Comparison of ENCODE assay signal across 8 cellular contexts in the genomic region with DNA sequence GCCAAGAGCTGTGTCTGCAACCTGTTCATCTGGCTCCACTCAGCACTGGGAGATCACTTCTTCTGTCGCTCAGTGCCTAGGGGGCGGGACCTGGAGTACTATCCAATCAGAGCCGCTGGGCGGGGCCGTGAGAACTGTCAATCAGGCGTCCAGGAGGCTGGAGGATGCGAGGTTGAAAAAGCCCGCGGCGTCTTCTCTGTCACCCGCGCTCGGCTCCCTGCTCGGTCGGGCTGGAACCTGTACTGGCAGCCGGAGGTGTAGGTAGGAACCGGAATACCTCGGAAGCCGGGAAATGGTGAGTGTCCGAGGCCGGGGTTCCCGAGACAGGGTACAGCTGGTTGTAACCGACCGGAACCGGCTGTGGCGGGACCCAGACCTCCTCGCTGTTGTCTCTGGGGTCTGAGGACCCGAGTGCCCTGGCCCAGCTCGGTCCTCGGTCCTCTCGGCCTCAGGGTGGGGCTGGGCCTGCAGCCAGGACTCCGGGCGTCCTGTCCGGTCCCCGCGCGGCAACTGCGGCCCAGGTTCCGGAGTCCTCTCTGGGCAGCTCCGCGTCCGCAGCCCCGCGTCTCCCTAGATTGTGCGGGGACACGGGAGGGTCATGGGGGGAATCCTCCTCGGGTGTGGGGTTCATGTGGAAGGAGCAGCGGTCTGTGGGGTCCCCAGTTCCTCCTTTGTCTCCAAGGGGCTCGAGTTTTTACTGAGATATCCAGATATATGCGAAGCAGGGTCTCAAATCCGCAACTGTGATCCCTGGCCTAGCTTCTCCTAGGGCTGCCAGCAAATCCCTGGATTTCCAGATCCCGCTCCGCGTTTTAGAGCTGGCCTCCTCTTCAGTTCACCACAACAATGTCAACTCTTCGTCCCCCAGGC. TPM values are rescaled to one million over a fixed set of nuclear protein-coding genes. Genes with fewer than 3 reads are reported as not detected.
DNase-seq lines count a peak whose midpoint lies in the region; ATAC-seq, FAIRE-seq and TF ChIP-seq lines count a peak whose summit lies in the region.

No MANE protein-coding gene starts in this region.

- peaks cover 0 to 5% of the 10 kb centered on the region in 2 donors for H3K4me1 ChIP-seq in kidney (ENCODE audit: control insufficient read depth in 1 of 2, insufficient read depth in 1 of 2, low read depth in 1 of 2, low read length in 2 of 2)

- H3K36me3 ChIP-seq in kidney (ENCODE audit: control insufficient read depth in 1 of 2, insufficient read depth in 2 of 2, low read length in 2 of 2) = no peaks in the 10 kb centered on the region

- peak; percentile 98 for ATAC-seq in GM18868 (IDR thresholded peaks at IDR 0.05; ENCODE audit: unreplicated experiment)
- ATAC-seq in HG03139 (IDR thresholded peaks at IDR 0.05; ENCODE audit: unreplicated experiment) = peak; percentile 94
- ATAC-seq in activated CD4-positive, CD25-positive, alpha-beta regulatory T cell treated with anti-CD3 and anti-CD28 coated beads, Interleukin-2, amount 50 U/mL, for 24 hours = peak; percentile 99 to 100

- peak overlapping the region; percentile 72 to 73 for H3K4me3 ChIP-seq in kidney (ENCODE audit: low read length in 2 of 2)

- DNase-seq in NCI-H2196 treated with DMSO at 0.1 percent for 48 hours (lab: John Stamatoyannopoulos, UW; ENCODE audit: unreplicated experiment) = peak; percentile 96
- DNase-seq in cerebellar nuclear complex (lab: John Stamatoyannopoulos, UW) = peak; percentile 74 to 96
- peak; percentile 98 for DNase-seq in kidney
- peak; percentile 58 to 80 for DNase-seq in stimulated activated CD4-positive, alpha-beta T cell treated with anti-CD3 and anti-CD28 coated beads, Interleukin-15, amount 100 ng/mL, for 1 hour (ENCODE audit: low read depth in 1 of 2, low spot score in 1 of 2)

- no peaks in the 10 kb centered on the region for H3K9me3 ChIP-seq in kidney (ENCODE audit: control insufficient read depth in 1 of 2, low read length in 2 of 2)

- intact Hi-C loops in kidney (cut with DNase I) = no loop called here

- H3K9ac ChIP-seq in kidney (ENCODE audit: low read length in 2 of 2) = peak overlapping the region in 1 of 2 donors; percentile 62

- no peak for TF ChIP-seq CTCF in kidney (IDR thresholded peaks at IDR 0.05; ENCODE audit: borderline replicate concordance, extremely low read depth, insufficient read depth)

- H3K27ac ChIP-seq in kidney (ENCODE audit: low read depth in 2 of 2, low read length in 2 of 2) = peak overlapping the region; percentile 67 to 69

- peak; percentile 90 for FAIRE-seq in A204.1 (lab: Jason Lieb, UNC)
- FAIRE-seq in kidney (lab: Jason Lieb, UNC) = peak; percentile 80

RNA-seq across cellular contexts. Expression of gene ZNF627, which starts 42.6 kb away (rescaled TPM):
- total RNA-seq in kidney = 20.8 TPM
- polyA plus RNA-seq in kidney (ENCODE audit: insufficient read depth, low read depth, low replicate concordance) = 8.4 TPM

Comparison
In these comparisons a context has a peak if more than half of its experiments do, and no peak if none do; other contexts are left out.
1. Peak in every context shown above with its lines: DNase-seq, ATAC-seq, H3K4me3 ChIP-seq and H3K27ac ChIP-seq.